ENCODE assay signal across 19 cellular contexts in genomic region chr20:50267866-50268219, GRCh38.
A peak's percentile ranks its signal among the peaks of the same experiment; 100 is the strongest.
DNase-seq lines count a peak whose midpoint lies in the region; ATAC-seq and TF ChIP-seq lines count a peak whose summit lies in the region.
"Had no signal": no experiment of that assay in that cellular context is flagged by ENCODE, and none has a peak within 500 bp of the region (broad histone marks: within the 10 kb centered on the region; RNA-seq: fewer than 3 reads in every experiment).

No MANE protein-coding gene starts in this region.

- intact Hi-C loops in vagina (cut with DNase I), result loop anchor here (5.0 kb wide), 1 partner anchor 66 kb away; no protein-coding TSS in a partner anchor

- H3K36me3 ChIP-seq in osteoblast (ENCODE audit: insufficient read depth, low read length) (no peaks in the 10 kb centered on the region), vagina (no peaks in the 10 kb centered on the region)
- H3K36me3 ChIP-seq: ascending aorta had no signal

- no peak overlapping the region for H2AFZ ChIP-seq in osteoblast (ENCODE audit: low read length)

- H3K4me3 Mint-ChIP-seq in activated naive CD4-positive, alpha-beta T cell treated with anti-CD3 and anti-CD28 coated beads, Interleukin-2, amount 10 ng/mL, durations not matched to agents 7 days and 5 days, result no peak overlapping the region
- H3K4me3 Mint-ChIP-seq: endodermal cell, mesothelial cell of epicardium, T-cell had no signal

- no peak for TF ChIP-seq CTCF in osteoblast (IDR thresholded peaks at IDR 0.05; ENCODE audit: extremely low read depth, low read depth, low read length)
- no peak for TF ChIP-seq CTCF in vagina (IDR thresholded peaks at IDR 0.05)

- H4K20me1 ChIP-seq in osteoblast (ENCODE audit: insufficient read depth, low read length), result no peaks in the 10 kb centered on the region

- H3K36me3 Mint-ChIP-seq in activated naive CD4-positive, alpha-beta T cell treated with anti-CD3 and anti-CD28 coated beads, Interleukin-2, amount 10 ng/mL, durations not matched to agents 7 days and 5 days, result no peaks in the 10 kb centered on the region
- H3K36me3 Mint-ChIP-seq: mesothelial cell of epicardium, T-cell had no signal

- H3K4me1 ChIP-seq in osteoblast (ENCODE audit: insufficient read depth, low read length) (peaks cover 7% of the 10 kb centered on the region), vagina (peaks cover 41% of the 10 kb centered on the region)

- H3K27me3 ChIP-seq in osteoblast (ENCODE audit: insufficient read depth, low read length), result no peaks in the 10 kb centered on the region
- no peaks in the 10 kb centered on the region for H3K27me3 ChIP-seq in vagina
- H3K27me3 ChIP-seq: ascending aorta, foreskin keratinocyte had no signal

- CTCF ChIA-PET in activated naive CD4-positive, alpha-beta T cell treated with anti-CD3 and anti-CD28 coated beads, Interleukin-2, amount 10 ng/mL, durations not matched to agents 7 days and 5 days (lab: Charles Lee), result no interaction called here

- peaks cover 48% of the 10 kb centered on the region for H3K27me3 Mint-ChIP-seq in activated naive CD4-positive, alpha-beta T cell treated with anti-CD3 and anti-CD28 coated beads, Interleukin-2, amount 10 ng/mL, durations not matched to agents 7 days and 5 days

- H3K27ac ChIP-seq in osteoblast (ENCODE audit: low read depth, low read length) (no peak overlapping the region), vagina (peak overlapping the region; percentile 82)
- H3K27ac ChIP-seq: ascending aorta, foreskin keratinocyte had no signal

- no peaks in the 10 kb centered on the region for H3K9me3 Mint-ChIP-seq in activated naive CD4-positive, alpha-beta T cell treated with anti-CD3 and anti-CD28 coated beads, Interleukin-2, amount 10 ng/mL, durations not matched to agents 7 days and 5 days
- H3K9me3 Mint-ChIP-seq: endodermal cell, mesothelial cell of epicardium, T-cell had no signal

- H3K9me3 ChIP-seq in osteoblast (ENCODE audit: low read depth, low read length), result no peaks in the 10 kb centered on the region
- H3K9me3 ChIP-seq in vagina, result no peaks in the 10 kb centered on the region
- H3K9me3 ChIP-seq: ascending aorta had no signal

- H3K79me2 ChIP-seq in osteoblast (ENCODE audit: insufficient read depth, low read length), result no peaks in the 10 kb centered on the region

- no peak for DNase-seq in activated naive CD4-positive, alpha-beta T cell treated with anti-CD3 and anti-CD28 coated beads, Interleukin-2, amount 10 ng/mL, durations not matched to agents 7 days and 5 days
- no peak for DNase-seq in activated naive CD4-positive, alpha-beta T cell (lab: John Stamatoyannopoulos, UW)
- DNase-seq in osteoblast (ENCODE audit: insufficient read length, low spot score, missing footprints), result peak; percentile 17
- DNase-seq in vagina (ENCODE audit: extremely low spot score in 2 of 2), result no peak
- no peak for DNase-seq in NCI-H526 (lab: John Stamatoyannopoulos, UW)
- no peak for DNase-seq in activated CD4-positive, CD25-positive, alpha-beta regulatory T cell treated with anti-CD3 and anti-CD28 coated beads, Interleukin-2, amount 50 U/mL, for 72 hours
- DNase-seq: activated CD4-positive, alpha-beta T cell treated with anti-CD3 and anti-CD28 coated beads, Interleukin-2, amount 50 U/mL, for 4 hours; activated naive CD4-positive, alpha-beta T cell treated with Interleukin-2 at 50 U/mL for 16 hours; activated T-cell treated with anti-CD3 and anti-CD28 coated beads for 4 hours; foreskin keratinocyte; hippocampal formation; NCI-H2029 treated with DMSO at 0.1 percent for 48 hours; NCI-H446 treated with DMSO at 0.1 percent for 48 hours; T-cell had no signal

- H3K4me2 ChIP-seq in osteoblast (ENCODE audit: insufficient read depth, low read length), result no peak overlapping the region

- peaks cover 18% of the 10 kb centered on the region for H3K4me1 Mint-ChIP-seq in activated naive CD4-positive, alpha-beta T cell treated with anti-CD3 and anti-CD28 coated beads, Interleukin-2, amount 10 ng/mL, durations not matched to agents 7 days and 5 days
- H3K4me1 Mint-ChIP-seq: mesothelial cell of epicardium had no signal

- TF ChIP-seq POLR2A in vagina (IDR thresholded peaks at IDR 0.05), result no peak

- H3K4me3 ChIP-seq in osteoblast (ENCODE audit: insufficient read depth, low read length), result no peak overlapping the region
- no peak overlapping the region for H3K4me3 ChIP-seq in vagina
- H3K4me3 ChIP-seq: ascending aorta had no signal

- peak overlapping the region; percentile 8 for H3K27ac Mint-ChIP-seq in activated naive CD4-positive, alpha-beta T cell treated with anti-CD3 and anti-CD28 coated beads, Interleukin-2, amount 10 ng/mL, durations not matched to agents 7 days and 5 days
- H3K27ac Mint-ChIP-seq: endodermal cell, mesothelial cell of epicardium, T-cell had no signal

- ATAC-seq in esophagus mucosa (peak; percentile 10), HG03159 (IDR thresholded peaks at IDR 0.05; ENCODE audit: unreplicated experiment) (no peak)
- ATAC-seq: T-cell had no signal
